Comparison of ENCODE assay signal across 9 cellular contexts in genomic region chr11:106917973-106918372, GRCh38.
DNase-seq lines count a peak whose midpoint lies in the region; ATAC-seq and TF ChIP-seq lines count a peak whose summit lies in the region.
"Had no signal": no experiment of that assay in that cellular context is flagged by ENCODE, and none has a peak within 500 bp of the region (broad histone marks: within the 10 kb centered on the region; RNA-seq: fewer than 3 reads in every experiment).

No MANE protein-coding gene starts in this region.

- H3K9me3 ChIP-seq in SK-N-SH: peaks cover 6% of the 10 kb centered on the region; the same call in 1 of the 2 replicates
- H3K9me3 ChIP-seq in neuronal stem cell (replicated peaks in 1 of 2; ENCODE audit: control insufficient read depth in 2 of 2, insufficient read depth in 1 of 2, low read depth in 1 of 2, low read length in 2 of 2): no peaks in the 10 kb centered on the region
- peaks cover 0 to 4% of the 10 kb centered on the region in 2 donors for H3K9me3 ChIP-seq in CD4-positive, alpha-beta memory T cell (ENCODE audit: control insufficient read depth in 1 of 2, low read length in 2 of 2)

- CTCF ChIA-PET in SK-N-SH (lab: Yijun Ruan, JAX): interaction anchor here (0.6 to 1.8 kb wide), 6 partner anchors 12 to 951 kb away, joined by 3 to 5 read pairs (median 3); no protein-coding TSS in a partner anchor
- CTCF ChIA-PET in CD4-positive, alpha-beta memory T cell (lab: Charles Lee; ENCODE audit: partially characterized antibody): no interaction called here

- no peak overlapping the region for H3K4me3 Mint-ChIP-seq in CD4-positive, alpha-beta memory T cell
- H3K4me3 Mint-ChIP-seq: CD4-positive, CD25-positive, alpha-beta regulatory T cell had no signal

- H3F3A ChIP-seq in SK-N-SH (replicated peaks; ENCODE audit: insufficient read depth): peaks cover 4% of the 10 kb centered on the region

- 0 out of 2 replicates have a peak, but pooled peaks have one; percentile 18 for TF ChIP-seq RAD21 in SK-N-SH (IDR thresholded peaks at IDR 0.05; ENCODE audit: low read length)

- POLR2A ChIA-PET in SK-N-SH (lab: Yijun Ruan, JAX): no interaction called here
- POLR2A ChIA-PET in CD4-positive, alpha-beta memory T cell (lab: Charles Lee; ENCODE audit: partially characterized antibody): no interaction called here

- WGBS in SK-N-SH (ENCODE audit: low lambda C conversion rate): 55% methylated on average over 2 of the region's 2 CpGs
- WGBS in neuronal stem cell (ENCODE audit: extremely low coverage in 2 of 2, insufficient read length in 2 of 2, insufficient replicate concordance in 1 of 2), 2 donors: no CpG with 5 or more reads among the region's 2 CpGs

- no peak overlapping the region for H2BK12ac ChIP-seq in neuronal stem cell (ENCODE audit: low read length)

- no peak overlapping the region for H3K14ac ChIP-seq in neuronal stem cell (ENCODE audit: low read length)

- H3K36me3 ChIP-seq in SK-N-SH (replicated peaks in 1 of 2; ENCODE audit: control insufficient read depth in 1 of 2, insufficient read depth in 2 of 2, low read length in 1 of 2): no peaks in the 10 kb centered on the region
- no peaks in the 10 kb centered on the region for H3K36me3 ChIP-seq in neuronal stem cell (replicated peaks in 1 of 2; ENCODE audit: control insufficient read depth in 2 of 2, insufficient read depth in 2 of 2, low read length in 2 of 2)
- no peaks in the 10 kb centered on the region for H3K36me3 ChIP-seq in CD4-positive, alpha-beta memory T cell (ENCODE audit: insufficient read depth, low read length)

- no peak overlapping the region for H3K4me3 ChIP-seq in SK-N-SH (ENCODE audit: low read depth in 2 of 2, low read length in 1 of 2)
- no peak overlapping the region for H3K4me3 ChIP-seq in neuronal stem cell (ENCODE audit: low read length in 2 of 2)
- H3K4me3 ChIP-seq in CD4-positive, alpha-beta memory T cell (ENCODE audit: low read length in 2 of 2): no peak overlapping the region

- no peak overlapping the region for H3K18ac ChIP-seq in neuronal stem cell (ENCODE audit: low read length)

- H3K27me3 ChIP-seq in SK-N-SH (ENCODE audit: insufficient read depth) (no peaks in the 10 kb centered on the region), neuronal stem cell (ENCODE audit: control insufficient read depth in 3 of 3, insufficient read depth in 3 of 3, low read depth in 1 of 3, low read length in 3 of 3) (no peaks in the 10 kb centered on the region)
- no peaks in the 10 kb centered on the region for H3K27me3 ChIP-seq in CD4-positive, alpha-beta memory T cell (ENCODE audit: insufficient read depth, low read length)

- H4K20me1 ChIP-seq in SK-N-SH (ENCODE audit: insufficient read depth): no peaks in the 10 kb centered on the region

- H3K4me2 ChIP-seq in SK-N-SH (no peak overlapping the region), neuronal stem cell (ENCODE audit: insufficient read depth, low read length, poor library complexity, severe bottlenecking) (no peak overlapping the region)

- H3K36me3 Mint-ChIP-seq in CD4-positive, alpha-beta memory T cell: no peaks in the 10 kb centered on the region
- H3K36me3 Mint-ChIP-seq: CD4-positive, CD25-positive, alpha-beta regulatory T cell had no signal

- H3K27ac Mint-ChIP-seq in CD4-positive, alpha-beta memory T cell: no peak overlapping the region
- H3K27ac Mint-ChIP-seq: CD4-positive, CD25-positive, alpha-beta regulatory T cell had no signal

- no peak overlapping the region for H3K23ac ChIP-seq in neuronal stem cell (ENCODE audit: low read depth, low read length, poor library complexity)

- H4K8ac ChIP-seq in neuronal stem cell (ENCODE audit: low read depth, low read length): no peak overlapping the region

- no peak overlapping the region for H3K4ac ChIP-seq in neuronal stem cell (ENCODE audit: low read length)

- no peaks in the 10 kb centered on the region for H3K79me2 ChIP-seq in SK-N-SH (ENCODE audit: insufficient read depth)

- DNase-seq in SK-N-SH (peak; percentile 23), RPMI8226 (peak; percentile 59), neuronal stem cell (ENCODE audit: low spot score) (peak; percentile 12), UCSD-AML1 (lab: John Stamatoyannopoulos, UW; ENCODE audit: unreplicated experiment) (no peak), substantia nigra (lab: John Stamatoyannopoulos, UW) (no peak)
- DNase-seq in CD4-positive, alpha-beta memory T cell: no peak
- DNase-seq: CD4-positive, CD25-positive, alpha-beta regulatory T cell had no signal

- H3K9me2 ChIP-seq in SK-N-SH: no peaks in the 10 kb centered on the region

- H4K91ac ChIP-seq in neuronal stem cell (ENCODE audit: low read depth, low read length, poor library complexity): no peak overlapping the region

- H3K9ac ChIP-seq in SK-N-SH: no peak overlapping the region
- no peak overlapping the region for H3K9ac ChIP-seq in neuronal stem cell (ENCODE audit: low read depth, low read length, poor library complexity)

- ATAC-seq in SK-N-SH treated with all-trans-retinoic acid at 6 μM for 48 hours: no peak
- peak; percentile 72 for ATAC-seq in HG02588 (IDR thresholded peaks at IDR 0.05; ENCODE audit: unreplicated experiment)

- no peaks in the 10 kb centered on the region for H3K4me1 Mint-ChIP-seq in CD4-positive, alpha-beta memory T cell
- H3K4me1 Mint-ChIP-seq: CD4-positive, CD25-positive, alpha-beta regulatory T cell had no signal

- H2BK15ac ChIP-seq in neuronal stem cell (ENCODE audit: low read length): no peak overlapping the region

- H2AK5ac ChIP-seq in neuronal stem cell (ENCODE audit: low read depth, low read length): no peak overlapping the region

- H3K27me3 Mint-ChIP-seq in CD4-positive, alpha-beta memory T cell: no peaks in the 10 kb centered on the region
- H3K27me3 Mint-ChIP-seq: CD4-positive, CD25-positive, alpha-beta regulatory T cell had no signal

- H3K27ac ChIP-seq in SK-N-SH (ENCODE audit: low read depth in 2 of 2, low read length in 1 of 2) (no peak overlapping the region), neuronal stem cell (replicated peaks; ENCODE audit: low read length) (no peak overlapping the region), substantia nigra (ENCODE audit: low read depth, low read length, poor library complexity, severe bottlenecking) (no peak overlapping the region)
- no peak overlapping the region for H3K27ac ChIP-seq in CD4-positive, alpha-beta memory T cell (ENCODE audit: low read depth, low read length)

- H2BK120ac ChIP-seq in neuronal stem cell (ENCODE audit: low read depth, low read length): no peak overlapping the region

- H2BK5ac ChIP-seq in neuronal stem cell (ENCODE audit: low read length): no peak overlapping the region

- TF ChIP-seq CTCF in SK-N-SH (IDR thresholded peaks at IDR 0.05): peak; percentile 68

- peaks cover 0 to 10% (median 0%) of the 10 kb centered on the region in 8 donors for H3K9me3 Mint-ChIP-seq in CD4-positive, alpha-beta memory T cell

- no peak overlapping the region for H2AFZ ChIP-seq in SK-N-SH (ENCODE audit: low read depth)
- no peak overlapping the region for H2AFZ ChIP-seq in neuronal stem cell (ENCODE audit: low read length)

- intact Hi-C loops in CD4-positive, alpha-beta memory T cell (cut with micrococcal nuclease): no loop called here

- H3K4me1 ChIP-seq in SK-N-SH (ENCODE audit: control insufficient read depth in 1 of 2, insufficient read depth in 2 of 2, low read depth in 1 of 2, low read length in 1 of 2) (no peaks in the 10 kb centered on the region; a peak in 2 of 4 replicates), neuronal stem cell (ENCODE audit: control insufficient read depth in 2 of 2, insufficient read depth in 1 of 2, low read depth in 1 of 2, low read length in 2 of 2) (no peaks in the 10 kb centered on the region)
- H3K4me1 ChIP-seq in CD4-positive, alpha-beta memory T cell (ENCODE audit: insufficient read depth, low read length): no peaks in the 10 kb centered on the region

- no peak for TF ChIP-seq EP300 in SK-N-SH (IDR thresholded peaks at IDR 0.05; ENCODE audit: borderline replicate concordance in 1 of 2, low read depth in 1 of 2, low read length in 1 of 2)

- H3K79me1 ChIP-seq in neuronal stem cell (ENCODE audit: low read depth, low read length): no peaks in the 10 kb centered on the region

TF ChIP-seq in SK-N-SH, 30 proteins besides CTCF, POLR2A, EP300 and RAD21:
- TF ChIP-seq NFIC (IDR thresholded peaks at IDR 0.05; ENCODE audit: borderline replicate concordance): 0 out of 2 replicates have a peak, but pooled peaks have one; percentile 7
- TF ChIP-seq MXI1 (IDR thresholded peaks at IDR 0.05; ENCODE audit: low read depth, low read length): no peak

TF ChIP-seq in SK-N-SH treated with all-trans-retinoic acid at 6 μM for 48 hours, 23 proteins besides CTCF, POLR2A, EP300 and RAD21 (continues in another document):
- TF ChIP-seq ZC3H10 (CRISPR knock-in tag; IDR thresholded peaks at IDR 0.05) (no peak), ZNF70 (CRISPR knock-in tag; IDR thresholded peaks at IDR 0.05) (no peak), BACH2 (CRISPR knock-in tag; IDR thresholded peaks at IDR 0.05; ENCODE audit: borderline replicate concordance) (no peak), SNAI2 (CRISPR knock-in tag; IDR thresholded peaks at IDR 0.05) (no peak), ZNF8 (CRISPR knock-in tag; IDR thresholded peaks at IDR 0.05) (no peak)
- TF ChIP-seq, protein P1, sequence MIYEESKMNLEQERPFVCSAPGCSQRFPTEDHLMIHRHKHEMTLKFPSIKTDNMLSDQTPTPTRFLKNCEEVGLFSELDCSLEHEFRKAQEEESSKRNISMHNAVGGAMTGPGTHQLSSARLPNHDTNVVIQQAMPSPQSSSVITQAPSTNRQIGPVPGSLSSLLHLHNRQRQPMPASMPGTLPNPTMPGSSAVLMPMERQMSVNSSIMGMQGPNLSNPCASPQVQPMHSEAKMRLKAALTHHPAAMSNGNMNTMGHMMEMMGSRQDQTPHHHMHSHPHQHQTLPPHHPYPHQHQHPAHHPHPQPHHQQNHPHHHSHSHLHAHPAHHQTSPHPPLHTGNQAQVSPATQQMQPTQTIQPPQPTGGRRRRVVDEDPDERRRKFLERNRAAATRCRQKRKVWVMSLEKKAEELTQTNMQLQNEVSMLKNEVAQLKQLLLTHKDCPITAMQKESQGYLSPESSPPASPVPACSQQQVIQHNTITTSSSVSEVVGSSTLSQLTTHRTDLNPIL (CRISPR knock-in tag; IDR thresholded peaks at IDR 0.05; ENCODE audit: low read depth): no peak

Comparison
In these comparisons a context has a peak if more than half of its experiments do, and no peak if none do; other contexts are left out.
1. DNase-seq: peak in SK-N-SH (single experiment), RPMI8226 (single experiment) and neuronal stem cell (single experiment); none in UCSD-AML1 (single experiment), CD4-positive, alpha-beta memory T cell (0 of 5) and substantia nigra (0 of 49).